ENCODE assay signal across 20 cellular contexts in the genomic region with DNA sequence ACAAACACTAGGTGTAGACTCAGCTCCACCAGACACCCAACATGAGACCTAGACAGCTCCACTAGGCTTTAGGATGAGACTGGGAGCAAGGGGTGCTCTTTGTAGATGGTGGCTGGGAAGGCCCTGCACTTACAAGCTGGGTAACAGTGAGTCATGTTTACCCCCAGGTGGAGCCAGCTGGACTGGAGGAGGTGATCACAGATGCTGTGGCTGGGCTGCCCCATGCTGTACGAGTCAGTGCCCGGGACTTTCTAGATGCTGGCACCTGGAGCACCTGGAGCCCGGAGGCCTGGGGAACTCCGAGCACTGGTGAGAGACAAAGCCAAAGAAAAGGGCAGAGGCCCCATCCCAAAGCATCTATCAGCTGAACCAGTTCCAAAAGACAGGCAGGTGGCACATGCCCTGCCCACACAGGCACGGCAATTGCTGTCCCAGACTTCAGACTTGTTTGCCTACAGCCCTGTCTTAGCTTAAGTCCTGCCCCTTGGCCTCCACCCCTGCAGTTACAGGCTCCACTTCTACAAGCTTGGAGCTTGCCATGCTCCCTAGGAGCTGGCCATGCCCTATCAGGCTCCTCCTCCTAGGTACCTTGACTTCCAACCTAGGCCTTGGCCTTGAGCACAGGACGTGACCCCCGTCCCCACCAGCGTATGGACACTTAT. TPM values are rescaled to one million over a fixed set of nuclear protein-coding genes. Genes with fewer than 3 reads are reported as not detected.
DNase-seq lines count a peak whose midpoint lies in the region; ATAC-seq and TF ChIP-seq lines count a peak whose summit lies in the region.
"Had no signal": no experiment of that assay in that cellular context is flagged by ENCODE, and none has a peak within 500 bp of the region (broad histone marks: within the 10 kb centered on the region; RNA-seq: fewer than 3 reads in every experiment).

No MANE protein-coding gene starts in this region.

- whole genome bisulfite sequencing in sigmoid colon, 2 donors = 24 to 79% methylated on average over 8 of the region's 8 CpGs

- no peak for TF ChIP-seq CTCF in NB4 (IDR thresholded peaks at IDR 0.05; ENCODE audit: low read depth, low read length)
- TF ChIP-seq CTCF in mucosa of descending colon (IDR thresholded peaks at IDR 0.05) = no peak
- TF ChIP-seq CTCF in sigmoid colon (IDR thresholded peaks at IDR 0.05) = no peak

- TF ChIP-seq POLR2A in NB4 (IDR thresholded peaks at IDR 0.05; ENCODE audit: extremely low read depth, insufficient read length) = no peak
- TF ChIP-seq POLR2A in sigmoid colon (IDR thresholded peaks at IDR 0.05) = no peak

- H3K9me3 ChIP-seq in mucosa of descending colon (no peaks in the 10 kb centered on the region), sigmoid colon (no peaks in the 10 kb centered on the region)
- H3K9me3 ChIP-seq: SJSA1 had no signal

- DNase-seq in NCI-H1105 treated with DMSO at 0.1 percent for 48 hours (lab: John Stamatoyannopoulos, UW) = peak; percentile 4
- no peak for DNase-seq in NCI-H1105 (lab: John Stamatoyannopoulos, UW)
- DNase-seq in NB4 (ENCODE audit: low read depth) = peak; percentile 40
- peak; percentile 16 for DNase-seq in astrocyte of the hippocampus (ENCODE audit: low read depth, low spot score)
- peak in 2 of 3 donors; percentile 47 to 50 for DNase-seq in mucosa of descending colon
- no peak for DNase-seq in NCI-H82 (lab: John Stamatoyannopoulos, UW)
- DNase-seq in stimulated activated naive CD8-positive, alpha-beta T cell treated with anti-CD3 and anti-CD28 coated beads, Interleukin-15, Interleukin-2, amounts not matched to agents 100 U/mL and 50 U/mL, for 24 hours = no peak
- DNase-seq in sigmoid colon = no peak
- DNase-seq: 8988T; activated effector memory CD4-positive, alpha-beta T cell treated with anti-CD3 and anti-CD28 coated beads, Interleukin-2, amount 50 U/mL, for 16 hours; left ventricle myocardium superior; naive B cell; NCI-H1436; NCI-H510A treated with DMSO at 0.1 percent for 48 hours; stimulated activated CD4-positive, alpha-beta T cell treated with anti-CD3 and anti-CD28 coated beads, Interleukin-12 subunit alpha, Interleukin-12 subunit beta, amount 100 ng/mL, for 4 hours had no signal

- H3K4me3 ChIP-seq in NB4 (ENCODE audit: low read depth, low read length) (no peak overlapping the region), mucosa of descending colon (no peak overlapping the region), sigmoid colon (no peak overlapping the region)
- H3K4me3 ChIP-seq: K562, SJSA1 had no signal

- H3K27me3 ChIP-seq in sigmoid colon = no peaks in the 10 kb centered on the region
- H3K27me3 ChIP-seq: SJSA1 had no signal

- intact Hi-C loops in mucosa of descending colon (cut with DNase I, micrococcal nuclease) = no loop called here
- intact Hi-C loops in sigmoid colon (cut with DNase I) = loop anchor here (10.0 kb wide), 1 partner anchor 1085 kb away; a partner anchor contains a TSS

- H3K36me3 ChIP-seq in mucosa of descending colon (ENCODE audit: low read depth) = no peaks in the 10 kb centered on the region
- peaks cover 0 to 50% (median 13%) of the 10 kb centered on the region in 4 donors for H3K36me3 ChIP-seq in sigmoid colon
- H3K36me3 ChIP-seq: SJSA1 had no signal

- ATAC-seq in mucosa of descending colon = peak; percentile 73
- ATAC-seq in stimulated activated naive CD8-positive, alpha-beta T cell treated with anti-CD3 and anti-CD28 coated beads, Interleukin-15, Interleukin-2, amounts not matched to agents 100 U/mL and 50 U/mL, for 24 hours = no peak
- ATAC-seq: K562, left ventricle myocardium superior had no signal

- peaks cover 14% of the 10 kb centered on the region for H3K4me1 ChIP-seq in mucosa of descending colon (ENCODE audit: low read depth)
- peaks cover 0 to 28% (median 17%) of the 10 kb centered on the region in 4 donors for H3K4me1 ChIP-seq in sigmoid colon
- H3K4me1 ChIP-seq: SJSA1 had no signal

- no peak overlapping the region for H3K27ac ChIP-seq in sigmoid colon
- H3K27ac ChIP-seq: C4-2B, SJSA1 had no signal

- TF ChIP-seq EP300 in sigmoid colon (IDR thresholded peaks at IDR 0.05) = no peak

RNA-seq across cellular contexts. Expression of a gene that starts 2.7 kb away (rescaled TPM):
- total RNA-seq in mucosa of descending colon (not detected), sigmoid colon (not detected)
- under 1 TPM in 1 of 3 donors, not detected in 2; 0.63 TPM for polyA plus RNA-seq in sigmoid colon
- total RNA-seq: dermis microvascular lymphatic vessel endothelial cell, left ventricle myocardium superior, SJSA1 had no signal

RNA-seq across cellular contexts. Expression of a gene that starts 7.7 kb away (rescaled TPM):
- 10 to 100 TPM; 18.8 to 57.4 (median 41.0) TPM for total RNA-seq in mucosa of descending colon
- total RNA-seq in sigmoid colon = 100 to 1,000 TPM in 1 of 4 donors, 10 to 100 TPM in 3; 67.3 to 110 (median 90.7) TPM
- 10 to 100 TPM in 1 of 3 donors, 1 to 10 TPM in 2; 1.4 to 14.8 (median 7.2) TPM for polyA plus RNA-seq in sigmoid colon

RNA-seq across cellular contexts. Expression of a gene that starts 13.2 kb away (rescaled TPM):
- total RNA-seq in mucosa of descending colon (10 to 100 TPM; 42.0 to 85.6 (median 63.3) TPM), sigmoid colon (10 to 100 TPM; 28.8 to 51.0 (median 33.1) TPM)
- polyA plus RNA-seq in sigmoid colon = 10 to 100 TPM; 15.6 to 44.8 (median 21.7) TPM

RNA-seq across cellular contexts. Expression of a gene that starts 22.1 kb away (rescaled TPM):
- 10 to 100 TPM; 48.1 to 59.8 (median 49.6) TPM for total RNA-seq in mucosa of descending colon
- 10 to 100 TPM; 69.0 to 82.6 (median 72.6) TPM for total RNA-seq in sigmoid colon
- polyA plus RNA-seq in sigmoid colon = 10 to 100 TPM; 12.0 to 71.5 (median 13.2) TPM

RNA-seq across cellular contexts. Expression of a gene that starts 30.9 kb away (rescaled TPM):
- total RNA-seq in mucosa of descending colon = not detected
- total RNA-seq in sigmoid colon = not detected
- polyA plus RNA-seq in sigmoid colon = under 1 TPM in 1 of 3 donors, not detected in 2; 0.06 TPM
- total RNA-seq: dermis microvascular lymphatic vessel endothelial cell, K562, left ventricle myocardium superior, posterior vena cava, SJSA1 had no signal
- polyA plus RNA-seq: K562 had no signal

Comparison
In these comparisons a context has a peak if more than half of its experiments do, and no peak if none do; other contexts are left out.
1. DNase-seq: peak in NCI-H1105 treated with DMSO at 0.1 percent for 48 hours (single experiment), NB4 (single experiment), astrocyte of the hippocampus (single experiment) and mucosa of descending colon (2 of 3); none in NCI-H1105 (single experiment), NCI-H82 (single experiment), stimulated activated naive CD8-positive, alpha-beta T cell treated with anti-CD3 and anti-CD28 coated beads, Interleukin-15, Interleukin-2, amounts not matched to agents 100 U/mL and 50 U/mL, for 24 hours (single experiment) and sigmoid colon (single experiment).